Comparison of ENCODE assay signal across 13 cellular contexts in the genomic region with DNA sequence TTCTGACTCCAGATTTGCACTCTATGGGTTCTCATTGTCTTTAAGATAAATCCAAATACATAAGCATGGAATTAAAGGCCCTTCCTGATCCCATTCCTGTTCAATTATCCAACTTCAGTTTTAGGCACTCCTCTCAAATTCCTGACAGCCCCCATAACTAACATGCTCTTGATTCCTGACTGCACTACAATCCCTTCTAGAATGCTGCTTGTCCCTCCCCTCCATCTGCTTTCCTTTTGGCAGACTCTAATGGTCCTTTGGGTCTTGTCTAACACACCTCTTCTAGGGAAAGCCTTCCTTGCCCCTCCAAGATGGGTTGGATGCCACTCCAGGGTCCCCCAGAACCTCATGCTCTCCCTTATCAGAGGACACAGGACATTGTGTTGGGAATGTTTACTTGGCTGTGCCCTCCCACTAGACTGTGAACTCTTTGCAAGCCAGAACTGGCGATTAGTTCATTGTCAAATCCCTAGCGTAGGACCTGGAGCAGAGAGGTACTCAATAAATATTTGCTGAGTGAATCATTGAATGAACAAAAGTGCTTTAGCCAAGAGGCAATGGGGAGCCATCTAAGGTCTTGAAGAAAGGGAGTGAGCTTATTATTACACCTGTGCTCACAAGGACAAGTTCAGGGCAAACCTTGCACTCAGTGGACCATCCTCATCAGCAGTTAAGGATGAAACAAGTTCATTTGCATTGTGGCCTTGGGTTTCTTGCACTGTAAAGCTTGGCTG. TPM values are rescaled to one million over a fixed set of nuclear protein-coding genes. Genes with fewer than 3 reads are reported as not detected.
DNase-seq lines count a peak whose midpoint lies in the region; ATAC-seq and TF ChIP-seq lines count a peak whose summit lies in the region.
"Had no signal": no experiment of that assay in that cellular context is flagged by ENCODE, and none has a peak within 500 bp of the region (broad histone marks: within the 10 kb centered on the region; RNA-seq: fewer than 3 reads in every experiment).

No MANE protein-coding gene starts in this region.

- peaks cover 54% of the 10 kb centered on the region for H3K27me3 ChIP-seq in iPS-15b (ENCODE audit: control insufficient read depth, insufficient read depth, low read length)
- peaks cover 6 to 30% (median 14%) of the 10 kb centered on the region in 3 experiments for H3K27me3 ChIP-seq in neuronal stem cell (ENCODE audit: control insufficient read depth in 3 of 3, insufficient read depth in 3 of 3, low read depth in 1 of 3, low read length in 3 of 3)

- no peak overlapping the region for H3K4me2 ChIP-seq in neuronal stem cell (ENCODE audit: insufficient read depth, low read length, poor library complexity, severe bottlenecking)

- H3K36me3 ChIP-seq in ES-I3 (ENCODE audit: insufficient read depth, low read length) = no peaks in the 10 kb centered on the region
- H3K36me3 ChIP-seq in iPS-15b (ENCODE audit: control insufficient read depth, insufficient read depth, low read length) = no peaks in the 10 kb centered on the region
- H3K36me3 ChIP-seq in neuronal stem cell (replicated peaks in 1 of 2; ENCODE audit: control insufficient read depth in 2 of 2, insufficient read depth in 2 of 2, low read length in 2 of 2) = no peaks in the 10 kb centered on the region
- no peaks in the 10 kb centered on the region for H3K36me3 ChIP-seq in mucosa of descending colon (ENCODE audit: low read depth)

- no peak overlapping the region for H3K23ac ChIP-seq in neuronal stem cell (ENCODE audit: low read depth, low read length, poor library complexity)

- no peak for TF ChIP-seq CTCF in mucosa of descending colon (IDR thresholded peaks at IDR 0.05)

- CTCF ChIA-PET in activated CD4-positive, alpha-beta memory T cell treated with anti-CD3 and anti-CD28 coated beads for 36 hours (lab: Charles Lee) = interaction anchor here (0.6 kb wide), 1 partner anchor 337 kb away, joined by 3 read pairs; no protein-coding TSS in a partner anchor

- H3K9me3 ChIP-seq in ES-I3 (ENCODE audit: control insufficient read depth, insufficient read depth, low read length) = peaks cover 3% of the 10 kb centered on the region; the same call in 1 of the 2 replicates
- H3K9me3 ChIP-seq in iPS-15b (ENCODE audit: control insufficient read depth, insufficient read depth, low read length) = peaks cover 5% of the 10 kb centered on the region
- H3K9me3 ChIP-seq in neuronal stem cell (replicated peaks in 1 of 2; ENCODE audit: control insufficient read depth in 2 of 2, insufficient read depth in 1 of 2, low read depth in 1 of 2, low read length in 2 of 2) = peaks cover 3 to 31% of the 10 kb centered on the region in 2 donors
- H3K9me3 ChIP-seq in mucosa of descending colon = no peaks in the 10 kb centered on the region

- H2AK5ac ChIP-seq in neuronal stem cell (ENCODE audit: low read depth, low read length) = no peak overlapping the region

- no peak overlapping the region for H4K91ac ChIP-seq in neuronal stem cell (ENCODE audit: low read depth, low read length, poor library complexity)

- DNase-seq in NCI-H748 treated with DMSO at 0.1 percent for 48 hours (lab: John Stamatoyannopoulos, UW) = peak; percentile 24
- DNase-seq in neuronal stem cell (ENCODE audit: low spot score) = no peak
- DNase-seq in activated CD4-positive, alpha-beta memory T cell treated with anti-CD3 and anti-CD28 coated beads for 36 hours = no peak
- DNase-seq in mucosa of descending colon = no peak
- DNase-seq: midbrain, NCI-H2227 treated with DMSO at 0.1 percent for 48 hours, T-helper 17 cell had no signal

- H2BK15ac ChIP-seq in neuronal stem cell (ENCODE audit: low read length) = no peak overlapping the region

- no peak overlapping the region for H2BK12ac ChIP-seq in neuronal stem cell (ENCODE audit: low read length)

- H3K27me3 Mint-ChIP-seq in activated CD4-positive, alpha-beta memory T cell treated with anti-CD3 and anti-CD28 coated beads for 36 hours = peaks cover 67% of the 10 kb centered on the region

- no peak overlapping the region for H2BK120ac ChIP-seq in neuronal stem cell (ENCODE audit: low read depth, low read length)

- WGBS in neuronal stem cell (ENCODE audit: extremely low coverage in 2 of 2, insufficient read length in 2 of 2, insufficient replicate concordance in 1 of 2), 2 donors = no CpG with 5 or more reads among the region's 2 CpGs

- H3K4me1 Mint-ChIP-seq in activated CD4-positive, alpha-beta memory T cell treated with anti-CD3 and anti-CD28 coated beads for 36 hours (ENCODE audit: low read depth) = peaks cover 7% of the 10 kb centered on the region
- H3K4me1 Mint-ChIP-seq: activated CD4-positive, alpha-beta T cell treated with anti-CD3 and anti-CD28 coated beads, Interleukin-2, amount 10 ng/mL, durations not matched to agents 24 days and 14 days had no signal

- H3K27ac Mint-ChIP-seq in activated CD4-positive, alpha-beta memory T cell treated with anti-CD3 and anti-CD28 coated beads for 36 hours = no peak overlapping the region
- H3K27ac Mint-ChIP-seq: activated CD4-positive, alpha-beta T cell treated with anti-CD3 and anti-CD28 coated beads, Interleukin-2, amount 10 ng/mL, durations not matched to agents 24 days and 14 days; activated T-helper 2 cell treated with anti-CD3 and anti-CD28 coated beads, Interferon-gamma antibody, Interleukin-2, Interleukin-4, amounts not matched to agents 10 μg/mL and 5 μg/mL and 100 μg/mL, durations not matched to agents 14 hours and 24 hours and 36 hours; T-helper 17 cell had no signal

- H3K79me1 ChIP-seq in neuronal stem cell (ENCODE audit: low read depth, low read length) = no peaks in the 10 kb centered on the region

- POLR2A ChIA-PET in activated CD4-positive, alpha-beta memory T cell treated with anti-CD3 and anti-CD28 coated beads for 36 hours (lab: Charles Lee) = no interaction called here

- no peak overlapping the region for H3K4ac ChIP-seq in neuronal stem cell (ENCODE audit: low read length)

- H3K14ac ChIP-seq in neuronal stem cell (ENCODE audit: low read length) = no peak overlapping the region

- no peak overlapping the region for H3K27ac ChIP-seq in neuronal stem cell (replicated peaks; ENCODE audit: low read length)

- no peak overlapping the region for H3K4me3 Mint-ChIP-seq in activated CD4-positive, alpha-beta memory T cell treated with anti-CD3 and anti-CD28 coated beads for 36 hours
- H3K4me3 Mint-ChIP-seq: activated CD4-positive, alpha-beta T cell treated with anti-CD3 and anti-CD28 coated beads, Interleukin-2, amount 10 ng/mL, durations not matched to agents 24 days and 14 days had no signal

- peaks cover 25% of the 10 kb centered on the region for H3K4me1 ChIP-seq in ES-I3 (ENCODE audit: insufficient read depth, low read length)
- peaks cover 17% of the 10 kb centered on the region for H3K4me1 ChIP-seq in iPS-15b (ENCODE audit: control insufficient read depth, insufficient read depth, low read length)
- H3K4me1 ChIP-seq in neuronal stem cell (ENCODE audit: control insufficient read depth in 2 of 2, insufficient read depth in 1 of 2, low read depth in 1 of 2, low read length in 2 of 2) = peaks cover 18% of the 10 kb centered on the region in 2 donors
- H3K4me1 ChIP-seq in mucosa of descending colon (ENCODE audit: low read depth) = peaks cover 34% of the 10 kb centered on the region

- H3K9ac ChIP-seq in ES-I3 (ENCODE audit: low read depth, low read length) = peak overlapping the region; percentile 58; the same call in 1 of the 2 replicates
- H3K9ac ChIP-seq in iPS-15b (ENCODE audit: low read depth, low read length) = no peak overlapping the region
- no peak overlapping the region for H3K9ac ChIP-seq in neuronal stem cell (ENCODE audit: low read depth, low read length, poor library complexity)

- H3K36me3 Mint-ChIP-seq in activated CD4-positive, alpha-beta memory T cell treated with anti-CD3 and anti-CD28 coated beads for 36 hours = no peaks in the 10 kb centered on the region

- H3K4me3 ChIP-seq in iPS-15b (ENCODE audit: low read depth, low read length) = peak overlapping the region; percentile 76
- H3K4me3 ChIP-seq in neuronal stem cell (ENCODE audit: low read length in 2 of 2) = peak overlapping the region in 1 of 2 donors; percentile 63
- H3K4me3 ChIP-seq in mucosa of descending colon = no peak overlapping the region

- ATAC-seq in HG02885 (IDR thresholded peaks at IDR 0.05; ENCODE audit: poor library complexity, unreplicated experiment) (no peak), HG02759 (IDR thresholded peaks at IDR 0.05; ENCODE audit: unreplicated experiment) (no peak), mucosa of descending colon (no peak)
- ATAC-seq: T-helper 17 cell had no signal

- H2AFZ ChIP-seq in neuronal stem cell (ENCODE audit: low read length) = peak overlapping the region; percentile 95

- H3K18ac ChIP-seq in neuronal stem cell (ENCODE audit: low read length) = no peak overlapping the region

- H3K9me3 Mint-ChIP-seq in activated CD4-positive, alpha-beta memory T cell treated with anti-CD3 and anti-CD28 coated beads for 36 hours = no peaks in the 10 kb centered on the region
- H3K9me3 Mint-ChIP-seq: activated CD4-positive, alpha-beta T cell treated with anti-CD3 and anti-CD28 coated beads, Interleukin-2, amount 10 ng/mL, durations not matched to agents 24 days and 14 days; activated T-helper 2 cell treated with anti-CD3 and anti-CD28 coated beads, Interferon-gamma antibody, Interleukin-2, Interleukin-4, amounts not matched to agents 10 μg/mL and 5 μg/mL and 100 μg/mL, durations not matched to agents 14 hours and 24 hours and 36 hours had no signal

- intact Hi-C loops in activated CD4-positive, alpha-beta memory T cell treated with anti-CD3 and anti-CD28 coated beads for 36 hours (cut with micrococcal nuclease) = no loop called here
- intact Hi-C loops in mucosa of descending colon (cut with DNase I, micrococcal nuclease) = no loop called here

- H4K8ac ChIP-seq in neuronal stem cell (ENCODE audit: low read depth, low read length) = no peak overlapping the region

- H2BK5ac ChIP-seq in neuronal stem cell (ENCODE audit: low read length) = no peak overlapping the region

RNA-seq across cellular contexts. Expression of a gene that starts 1.2 kb away (rescaled TPM):
- 2.1 TPM for polyA plus RNA-seq in neuronal stem cell (2013, experiment 1 of 2)
- polyA plus RNA-seq in neuronal stem cell (2013, experiment 2 of 2) = 2.2 TPM
- not detected for total RNA-seq in activated CD4-positive, alpha-beta memory T cell treated with anti-CD3 and anti-CD28 coated beads for 36 hours
- total RNA-seq in mucosa of descending colon = under 1 TPM; 0.57 to 0.67 (median 0.63) TPM
- total RNA-seq: activated CD4-positive, alpha-beta T cell treated with anti-CD3 and anti-CD28 coated beads, Interleukin-2, amount 10 ng/mL, durations not matched to agents 24 days and 14 days; activated T-helper 2 cell treated with anti-CD3 and anti-CD28 coated beads, Interferon-gamma antibody, Interleukin-2, Interleukin-4, amounts not matched to agents 10 μg/mL and 5 μg/mL and 100 μg/mL, durations not matched to agents 14 hours and 24 hours and 36 hours; T-helper 17 cell had no signal
